ENCODE assay signal across 8 cellular contexts in the genomic region with DNA sequence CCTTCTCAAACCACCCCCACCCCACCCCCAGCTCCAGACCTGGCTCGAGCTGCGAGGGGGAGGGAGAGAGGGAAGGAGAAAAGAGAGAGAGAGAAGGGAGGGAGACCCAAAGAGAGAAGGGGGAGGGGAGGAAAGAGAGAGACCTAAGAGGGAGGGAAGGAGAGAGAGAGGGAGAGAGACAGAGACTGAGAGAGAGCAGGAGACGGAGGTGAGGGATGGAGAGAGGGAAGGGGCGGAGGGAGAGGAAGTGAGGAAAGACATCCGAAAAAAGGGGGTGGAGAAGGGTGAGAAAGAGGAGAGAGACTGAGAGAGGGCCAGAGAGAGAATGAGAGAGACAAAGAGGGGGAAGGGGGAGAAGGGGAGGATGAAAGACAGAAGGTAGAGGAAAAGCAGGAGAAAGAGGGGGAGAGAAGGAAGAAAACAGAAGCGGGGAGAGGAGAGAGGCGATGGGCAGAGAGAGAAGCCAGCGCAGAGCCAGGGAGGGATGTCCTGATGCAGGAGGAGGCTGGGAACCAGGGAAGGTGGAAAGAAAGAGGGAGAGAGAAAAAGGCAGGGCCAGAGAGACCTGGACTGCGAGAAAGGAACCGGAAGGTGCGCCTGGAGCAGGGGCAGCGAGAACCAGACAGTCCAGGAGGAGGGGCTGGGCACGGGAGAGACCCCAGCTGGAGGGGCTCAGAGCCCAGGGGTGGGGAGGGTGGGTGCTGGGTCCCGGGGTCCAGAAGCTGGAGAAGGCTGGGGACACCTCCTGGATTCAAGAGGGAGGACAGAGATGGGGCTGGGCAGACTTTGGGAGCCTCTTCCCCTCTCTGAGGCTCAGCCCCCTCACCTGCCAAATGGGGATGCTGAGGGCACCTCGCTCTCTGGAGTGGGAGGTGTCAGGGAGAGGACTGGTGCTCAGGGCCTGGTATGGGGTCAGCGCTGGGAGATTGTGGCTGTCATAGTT. TPM values are rescaled to one million over a fixed set of nuclear protein-coding genes. Genes with fewer than 3 reads are reported as not detected.
A peak's percentile ranks its signal among the peaks of the same experiment; 100 is the strongest.
DNase-seq lines count a peak whose midpoint lies in the region; ATAC-seq and TF ChIP-seq lines count a peak whose summit lies in the region.

No MANE protein-coding gene starts in this region.

- CTCF ChIA-PET in AG04450 (lab: Charles Lee): interaction anchor here (0.8 kb wide), 1 partner anchor 35 kb away, joined by 3 read pairs; no protein-coding TSS in a partner anchor

- TF ChIP-seq CTCF in AG04450 (IDR thresholded peaks at IDR 0.05; ENCODE audit: low read depth, low read length): no peak
- TF ChIP-seq CTCF in HL-60 (IDR thresholded peaks at IDR 0.05; ENCODE audit: insufficient read depth, low read length): no peak
- TF ChIP-seq CTCF in astrocyte of the spinal cord (IDR thresholded peaks at IDR 0.05; ENCODE audit: low read depth, low read length): no peak
- no peak for TF ChIP-seq CTCF in liver (IDR thresholded peaks at IDR 0.05; ENCODE audit: low read depth, low read length, missing input control)
- TF ChIP-seq CTCF in tibial artery (IDR thresholded peaks at IDR 0.05): no peak

- H3K4me3 ChIP-seq in AG04450 (ENCODE audit: low read depth, low read length): peak overlapping the region; percentile 96
- H3K4me3 ChIP-seq in HL-60 (replicated peaks; ENCODE audit: insufficient read depth, low read length): peak overlapping the region; percentile 59
- H3K4me3 ChIP-seq in astrocyte of the spinal cord (ENCODE audit: low read depth, low read length): peak overlapping the region; percentile 84
- peak overlapping the region in 1 of 3 donors; percentile 54 for H3K4me3 ChIP-seq in liver (ENCODE audit: low read depth in 1 of 3, low read length in 3 of 3)
- peak overlapping the region; percentile 71 to 97 for H3K4me3 ChIP-seq in tibial artery

- H3K27me3 ChIP-seq in AG04450 (ENCODE audit: control insufficient read depth, insufficient read depth, low read length): no peaks in the 10 kb centered on the region
- H3K27me3 ChIP-seq in HL-60 (ENCODE audit: insufficient read depth, poor library complexity, severe bottlenecking): no peaks in the 10 kb centered on the region
- peaks cover 0 to 8% (median 1%) of the 10 kb centered on the region in 4 donors for H3K27me3 ChIP-seq in liver (ENCODE audit: control insufficient read depth in 4 of 4, insufficient read depth in 4 of 4, low read length in 3 of 4)
- no peaks in the 10 kb centered on the region for H3K27me3 ChIP-seq in tibial artery

- 58% methylated on average over 16 of the region's 16 CpGs for WGBS in liver

- H3K27ac ChIP-seq in AG04450 (ENCODE audit: low read depth, low read length) (peak overlapping the region; percentile 3), HL-60 (replicated peaks) (peak overlapping the region; percentile 54; the same call in 1 of the 2 replicates), liver (ENCODE audit: low read depth in 1 of 2, low read length in 2 of 2) (peak overlapping the region; percentile 51 to 63), tibial artery (peak overlapping the region; percentile 94 to 100)

- POLR2A ChIA-PET in AG04450 (lab: Yijun Ruan, JAX): interaction anchor here (0.6 to 3.8 kb wide), 2 partner anchors 11 to 42 kb away, joined by 3 to 36 read pairs; no protein-coding TSS in a partner anchor

- TF ChIP-seq RAD21 in liver (IDR thresholded peaks at IDR 0.05): no peak

- H3K9me3 ChIP-seq in AG04450 (ENCODE audit: control insufficient read depth, insufficient read depth, low read length) (no peaks in the 10 kb centered on the region), liver (ENCODE audit: control insufficient read depth in 4 of 4, low read length in 3 of 4) (no peaks in the 10 kb centered on the region), tibial artery (no peaks in the 10 kb centered on the region)

- ATAC-seq in GM18505 (IDR thresholded peaks at IDR 0.05; ENCODE audit: unreplicated experiment) (no peak), HG02588 (IDR thresholded peaks at IDR 0.05; ENCODE audit: unreplicated experiment) (no peak), HG03354 (IDR thresholded peaks at IDR 0.05; ENCODE audit: poor library complexity, severe bottlenecking, unreplicated experiment) (no peak)

- intact Hi-C loops in tibial artery (cut with DNase I; ENCODE audit: low total_unique reads): no loop called here

- in situ Hi-C loops in astrocyte of the spinal cord (cut with HindIII; ENCODE audit: low sequenced_read_pairs): no loop called here

- peak overlapping the region in 1 of 2 donors; percentile 4 for H3K9ac ChIP-seq in liver (ENCODE audit: low read depth in 1 of 2, low read length in 2 of 2)

- TF ChIP-seq POLR2A in GM18505 (IDR thresholded peaks at IDR 0.05; ENCODE audit: borderline replicate concordance, extremely low read depth, insufficient read depth, insufficient read length): no peak

- no peak for DNase-seq in AG04450 (ENCODE audit: low read depth, low spot score)
- peak; percentile 17 to 63 for DNase-seq in HL-60 (ENCODE audit: low read depth in 1 of 2, low spot score in 1 of 2)
- DNase-seq in astrocyte of the spinal cord (ENCODE audit: low read depth, low spot score): peak; percentile 54
- no peak for DNase-seq in tibial artery

- peaks cover 0 to 6% (median 1%) of the 10 kb centered on the region in 4 donors for H3K4me1 ChIP-seq in liver (ENCODE audit: control insufficient read depth in 4 of 4, insufficient read depth in 4 of 4, low read length in 3 of 4)
- H3K4me1 ChIP-seq in tibial artery: peaks cover 0 to 50% (median 34%) of the 10 kb centered on the region in 4 donors

- no peaks in the 10 kb centered on the region for H3K36me3 ChIP-seq in liver (ENCODE audit: control insufficient read depth in 4 of 4, insufficient read depth in 3 of 4, low read depth in 1 of 4, low read length in 3 of 4)
- H3K36me3 ChIP-seq in tibial artery: peaks cover 5 to 38% (median 23%) of the 10 kb centered on the region in 3 donors

TF ChIP-seq in liver, 16 proteins besides CTCF, POLR2A, EP300 and RAD21:
- TF ChIP-seq RXRA (IDR thresholded peaks at IDR 0.05) (no peak), ATF3 (IDR thresholded peaks at IDR 0.05) (no peak), HNF4A (conservative IDR thresholded peaks at IDR 0.05) (no peak), EGR1 (IDR thresholded peaks at IDR 0.05; ENCODE audit: low read depth in 2 of 2) (no peak), YY1 (IDR thresholded peaks at IDR 0.05) (no peak), NR2F2 (IDR thresholded peaks at IDR 0.05) (no peak), JUND (IDR thresholded peaks at IDR 0.05) (no peak), GABPA (IDR thresholded peaks at IDR 0.05 in 1 of 2, conservative IDR thresholded peaks at IDR 0.05 in 1 of 2) (no peak), FOXA2 (IDR thresholded peaks at IDR 0.05) (no peak), MAX (IDR thresholded peaks at IDR 0.05) (no peak), SP1 (IDR thresholded peaks at IDR 0.05) (no peak)
- TF ChIP-seq, protein P1, sequence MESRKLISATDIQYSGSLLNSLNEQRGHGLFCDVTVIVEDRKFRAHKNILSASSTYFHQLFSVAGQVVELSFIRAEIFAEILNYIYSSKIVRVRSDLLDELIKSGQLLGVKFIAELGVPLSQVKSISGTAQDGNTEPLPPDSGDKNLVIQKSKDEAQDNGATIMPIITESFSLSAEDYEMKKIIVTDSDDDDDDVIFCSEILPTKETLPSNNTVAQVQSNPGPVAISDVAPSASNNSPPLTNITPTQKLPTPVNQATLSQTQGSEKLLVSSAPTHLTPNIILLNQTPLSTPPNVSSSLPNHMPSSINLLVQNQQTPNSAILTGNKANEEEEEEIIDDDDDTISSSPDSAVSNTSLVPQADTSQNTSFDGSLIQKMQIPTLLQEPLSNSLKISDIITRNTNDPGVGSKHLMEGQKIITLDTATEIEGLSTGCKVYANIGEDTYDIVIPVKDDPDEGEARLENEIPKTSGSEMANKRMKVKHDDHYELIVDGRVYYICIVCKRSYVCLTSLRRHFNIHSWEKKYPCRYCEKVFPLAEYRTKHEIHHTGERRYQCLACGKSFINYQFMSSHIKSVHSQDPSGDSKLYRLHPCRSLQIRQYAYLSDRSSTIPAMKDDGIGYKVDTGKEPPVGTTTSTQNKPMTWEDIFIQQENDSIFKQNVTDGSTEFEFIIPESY (IDR thresholded peaks at IDR 0.05): no peak

RNA-seq across cellular contexts. Expression of gene SPACA6, which starts 1.7 kb away (rescaled TPM):
- 3.5 and 5.6 TPM in 2 replicates for polyA plus RNA-seq in AG04450 (2011; rRNA removed)
- 2.9 and 5.8 TPM in 2 replicates for polyA minus RNA-seq in AG04450 (2011; rRNA and poly(A)+ RNA removed)
- total RNA-seq in liver: 1 to 10 TPM; 1.5 to 2.5 TPM
- 1 to 10 TPM in 1 of 2 donors, under 1 TPM in 1; 0.92 to 1.2 TPM for polyA plus RNA-seq in liver

RNA-seq across cellular contexts. Expression of gene HAS1, which starts 32.4 kb away (rescaled TPM):
- polyA plus RNA-seq in AG04450 (2011; rRNA removed) (not detected in 2 replicates), liver (under 1 TPM in 1 of 2 donors, not detected in 1; 0.07 TPM)
- not detected in 2 replicates for polyA minus RNA-seq in AG04450 (2011; rRNA and poly(A)+ RNA removed)
- under 1 TPM in 1 of 2 donors, not detected in 1; 0.05 TPM for total RNA-seq in liver

RNA-seq across cellular contexts. Expression of gene SIGLEC14, which starts 44.8 kb away (rescaled TPM):
- polyA plus RNA-seq in AG04450 (2011; rRNA removed) (not detected in 2 replicates), liver (1 to 10 TPM in 1 of 2 donors, not detected in 1; 3.2 TPM)
- polyA minus RNA-seq in AG04450 (2011; rRNA and poly(A)+ RNA removed): not detected in 2 replicates
- 1 to 10 TPM; 1.7 to 6.9 TPM for total RNA-seq in liver

Comparison
In these comparisons a context has a peak if more than half of its experiments do, and no peak if none do; other contexts are left out.
1. DNase-seq: peak in HL-60 (2 of 2) and astrocyte of the spinal cord (single experiment); none in AG04450 (single experiment) and tibial artery (0 of 2).
2. H3K27ac ChIP-seq: peak in every context shown above with its lines; median percentile 97 in tibial artery; 57 in liver; 54 in HL-60; 3 in AG04450.